ENCODE assay signal across 15 cellular contexts in genomic region chr15:29034151-29034550, GRCh38.
DNase-seq lines count a peak whose midpoint lies in the region; ATAC-seq and TF ChIP-seq lines count a peak whose summit lies in the region.
"Had no signal": no experiment of that assay in that cellular context is flagged by ENCODE, and none has a peak within 500 bp of the region (broad histone marks: within the 10 kb centered on the region; RNA-seq: fewer than 3 reads in every experiment).

No MANE protein-coding gene starts in this region.

- whole genome bisulfite sequencing in esophagus muscularis mucosa: 76% methylated on average over 3 of the region's 3 CpGs

- TF ChIP-seq EP300 in esophagus muscularis mucosa (IDR thresholded peaks at IDR 0.05): no peak

- peaks cover 7% of the 10 kb centered on the region for H3K9me3 Mint-ChIP-seq in activated T-helper 1 cell treated with anti-CD3 and anti-CD28 coated beads, Interleukin-12 subunit alpha, Interleukin-12 subunit beta, Interleukin-2, Interleukin-4 antibody, amounts not matched to agents 30 ng/mL and 10 ng/mL and 1 ng/mL, durations not matched to agents 14 hours and 24 hours and 36 hours

- H3K27ac ChIP-seq in esophagus muscularis mucosa (replicated peaks in 1 of 4): no peak overlapping the region
- H3K27ac ChIP-seq: 22Rv1; BLaER1 treated with 17β-estradiol and CSF1 and Interleukin-3, amounts not matched to agents 10 nM and 100 nM; KMS-11; Peyer's patch had no signal

- no peak for TF ChIP-seq CTCF in esophagus muscularis mucosa (IDR thresholded peaks at IDR 0.05)

- H3K27ac Mint-ChIP-seq in activated T-helper 1 cell treated with anti-CD3 and anti-CD28 coated beads, Interleukin-12 subunit alpha, Interleukin-12 subunit beta, Interleukin-2, Interleukin-4 antibody, amounts not matched to agents 30 ng/mL and 10 ng/mL and 1 ng/mL, durations not matched to agents 14 hours and 24 hours and 36 hours: no peak overlapping the region

- H3K4me1 Mint-ChIP-seq in activated T-helper 1 cell treated with anti-CD3 and anti-CD28 coated beads, Interleukin-12 subunit alpha, Interleukin-12 subunit beta, Interleukin-2, Interleukin-4 antibody, amounts not matched to agents 30 ng/mL and 10 ng/mL and 1 ng/mL, durations not matched to agents 14 hours and 24 hours and 36 hours (ENCODE audit: low read depth): peaks cover 10% of the 10 kb centered on the region

- no peak for ATAC-seq in HG02798 (IDR thresholded peaks at IDR 0.05; ENCODE audit: poor library complexity, unreplicated experiment)

- DNase-seq in NCI-H526 (lab: John Stamatoyannopoulos, UW) (peak; percentile 7 to 26), NCI-H526 treated with DMSO at 0.1 percent for 48 hours (lab: John Stamatoyannopoulos, UW) (no peak), M059J (ENCODE audit: low read depth) (peak; percentile 60), esophagus muscularis mucosa (ENCODE audit: extremely low spot score) (peak; percentile 79), mesenteric fat pad (ENCODE audit: low spot score) (peak; percentile 14), 8988T (no peak)
- DNase-seq in activated T-helper 1 cell treated with anti-CD3 and anti-CD28 coated beads, Interleukin-12 subunit alpha, Interleukin-12 subunit beta, Interleukin-2, Interleukin-4 antibody, amounts not matched to agents 30 ng/mL and 10 ng/mL and 1 ng/mL, durations not matched to agents 14 hours and 24 hours and 36 hours (ENCODE audit: low spot score): no peak
- DNase-seq: MM.1S, NCI-H1105, NCI-H1694 treated with DMSO at 0.1 percent for 48 hours, Peyer's patch had no signal

- no peak overlapping the region for H3K4me3 ChIP-seq in esophagus muscularis mucosa
- H3K4me3 ChIP-seq: BLaER1 treated with 17β-estradiol and CSF1 and Interleukin-3, amounts not matched to agents 10 nM and 100 nM; Peyer's patch had no signal

- H3K9me3 ChIP-seq in esophagus muscularis mucosa: no peaks in the 10 kb centered on the region
- H3K9me3 ChIP-seq: Peyer's patch had no signal

- no peaks in the 10 kb centered on the region for H3K27me3 ChIP-seq in esophagus muscularis mucosa
- H3K27me3 ChIP-seq: BLaER1 treated with 17β-estradiol and CSF1 and Interleukin-3, amounts not matched to agents 10 nM and 100 nM; Peyer's patch had no signal

- H3K36me3 ChIP-seq in esophagus muscularis mucosa: no peaks in the 10 kb centered on the region
- H3K36me3 ChIP-seq: Peyer's patch had no signal

- H3K27me3 Mint-ChIP-seq in activated T-helper 1 cell treated with anti-CD3 and anti-CD28 coated beads, Interleukin-12 subunit alpha, Interleukin-12 subunit beta, Interleukin-2, Interleukin-4 antibody, amounts not matched to agents 30 ng/mL and 10 ng/mL and 1 ng/mL, durations not matched to agents 14 hours and 24 hours and 36 hours (ENCODE audit: insufficient read depth): peaks cover 2% of the 10 kb centered on the region

- intact Hi-C loops in esophagus muscularis mucosa (cut with DNase I): no loop called here
- intact Hi-C loops in activated T-helper 1 cell treated with anti-CD3 and anti-CD28 coated beads, Interleukin-12 subunit alpha, Interleukin-12 subunit beta, Interleukin-2, Interleukin-4 antibody, amounts not matched to agents 30 ng/mL and 10 ng/mL and 1 ng/mL, durations not matched to agents 14 hours and 24 hours and 36 hours (cut with micrococcal nuclease): no loop called here

- peaks cover 1% of the 10 kb centered on the region for H3K36me3 Mint-ChIP-seq in activated T-helper 1 cell treated with anti-CD3 and anti-CD28 coated beads, Interleukin-12 subunit alpha, Interleukin-12 subunit beta, Interleukin-2, Interleukin-4 antibody, amounts not matched to agents 30 ng/mL and 10 ng/mL and 1 ng/mL, durations not matched to agents 14 hours and 24 hours and 36 hours (ENCODE audit: low read depth)

- H3K4me3 Mint-ChIP-seq in activated T-helper 1 cell treated with anti-CD3 and anti-CD28 coated beads, Interleukin-12 subunit alpha, Interleukin-12 subunit beta, Interleukin-2, Interleukin-4 antibody, amounts not matched to agents 30 ng/mL and 10 ng/mL and 1 ng/mL, durations not matched to agents 14 hours and 24 hours and 36 hours: no peak overlapping the region

- no peak for TF ChIP-seq POLR2A in esophagus muscularis mucosa (IDR thresholded peaks at IDR 0.05; ENCODE audit: low read depth)

- H3K4me1 ChIP-seq in esophagus muscularis mucosa: no peaks in the 10 kb centered on the region
- H3K4me1 ChIP-seq: Peyer's patch had no signal

Comparison
In these comparisons a context has a peak if more than half of its experiments do, and no peak if none do; other contexts are left out.
1. DNase-seq: peak in NCI-H526 (2 of 2), M059J (single experiment), esophagus muscularis mucosa (single experiment) and mesenteric fat pad (single experiment); none in NCI-H526 treated with DMSO at 0.1 percent for 48 hours (single experiment), activated T-helper 1 cell treated with anti-CD3 and anti-CD28 coated beads, Interleukin-12 subunit alpha, Interleukin-12 subunit beta, Interleukin-2, Interleukin-4 antibody, amounts not matched to agents 30 ng/mL and 10 ng/mL and 1 ng/mL, durations not matched to agents 14 hours and 24 hours and 36 hours (single experiment) and 8988T (single experiment).